In genomic region chr17:17044846-17045561, GRCh38 we compare ENCODE assay signal across 8 cellular contexts. TPM values are rescaled to one million over a fixed set of nuclear protein-coding genes. Genes with fewer than 3 reads are reported as not detected.
DNase-seq lines count a peak whose midpoint lies in the region; TF ChIP-seq lines count a peak whose summit lies in the region.

No MANE protein-coding gene starts in this region.

- TF ChIP-seq CTCF in GM06990 (IDR thresholded peaks at IDR 0.05; ENCODE audit: insufficient read depth, low read length, poor library complexity, severe bottlenecking) (no peak), hepatocyte (IDR thresholded peaks at IDR 0.05; ENCODE audit: poor library complexity) (no peak)

- H3K9me2 ChIP-seq in hepatocyte (replicated peaks; ENCODE audit: insufficient read depth): no peaks in the 10 kb centered on the region

- no peak overlapping the region for H2AFZ ChIP-seq in hepatocyte

- peaks cover 31% of the 10 kb centered on the region for H3K4me1 ChIP-seq in hepatocyte (ENCODE audit: insufficient read depth)

- no peaks in the 10 kb centered on the region for H3K9me3 ChIP-seq in hepatocyte (ENCODE audit: low read depth)

- no peaks in the 10 kb centered on the region for H3K36me3 ChIP-seq in GM06990 (ENCODE audit: control insufficient read depth, insufficient read depth, low read length)
- H3K36me3 ChIP-seq in hepatocyte (replicated peaks; ENCODE audit: insufficient read depth, low read depth): no peaks in the 10 kb centered on the region

- H3K4me3 ChIP-seq in GM06990 (replicated peaks; ENCODE audit: low read depth, low read length) (peak overlapping the region; percentile 69), hepatocyte (no peak overlapping the region), skeletal muscle cell (ENCODE audit: low read depth, low read length) (peak overlapping the region; percentile 87)

- 27% methylated on average over 6 of the region's 6 CpGs for WGBS in hepatocyte (ENCODE audit: low lambda C conversion rate, missing lambda C conversion rate)

- H3K27ac ChIP-seq in angular gyrus (ENCODE audit: low read depth, low read length): peak overlapping the region; percentile 15
- peak overlapping the region; percentile 94 for H3K27ac ChIP-seq in hepatocyte

- H3K4me2 ChIP-seq in hepatocyte: peak overlapping the region; percentile 88

- DNase-seq in A172 (ENCODE audit: low spot score) (peak; percentile 88), GM06990 (ENCODE audit: extremely low read depth, insufficient read length) (peak; percentile 32), NCI-H748 (lab: John Stamatoyannopoulos, UW; ENCODE audit: unreplicated experiment) (peak; percentile 74), hepatocyte (ENCODE audit: low spot score) (peak; percentile 57), skeletal muscle cell (ENCODE audit: low read depth) (peak; percentile 62), 8988T (no peak), globus pallidus (ENCODE audit: low spot score) (no peak)

- peaks cover 71% of the 10 kb centered on the region for H4K20me1 ChIP-seq in hepatocyte (ENCODE audit: insufficient read depth, poor library complexity, severe bottlenecking)

- peaks cover 73% of the 10 kb centered on the region for H3K79me2 ChIP-seq in hepatocyte

- H3K27me3 ChIP-seq in GM06990 (replicated peaks; ENCODE audit: control insufficient read depth, insufficient read depth, low read length) (no peaks in the 10 kb centered on the region), hepatocyte (no peaks in the 10 kb centered on the region)

RNA-seq across cellular contexts. Expression of gene MPRIP, which starts 2.7 kb away (rescaled TPM):
- 295 and 299 TPM in 2 replicates for total RNA-seq in A172 (2014; rRNA removed; shearing (Covaris generic))
- total RNA-seq in hepatocyte: 80.1 and 202 TPM in 2 replicates
- polyA plus RNA-seq in hepatocyte: 91.7 and 123 TPM in 2 replicates

Comparison
In these comparisons a context has a peak if more than half of its experiments do, and no peak if none do; other contexts are left out.
1. DNase-seq: peak in A172 (single experiment), GM06990 (single experiment), NCI-H748 (single experiment), hepatocyte (single experiment) and skeletal muscle cell (single experiment); none in 8988T (single experiment) and globus pallidus (single experiment).